19 cellular contexts compared by ENCODE assay signal in genomic region chr13:110450941-110451340, GRCh38.
DNase-seq lines count a peak whose midpoint lies in the region; ATAC-seq and TF ChIP-seq lines count a peak whose summit lies in the region.
"Had no signal": no experiment of that assay in that cellular context is flagged by ENCODE, and none has a peak within 500 bp of the region (broad histone marks: within the 10 kb centered on the region; RNA-seq: fewer than 3 reads in every experiment).

No MANE protein-coding gene starts in this region.

- H3K9me3 Mint-ChIP-seq in Caco-2 (ENCODE audit: unreplicated experiment) = no peaks in the 10 kb centered on the region
- no peaks in the 10 kb centered on the region for H3K9me3 Mint-ChIP-seq in activated CD4-positive, alpha-beta T cell treated with anti-CD3 and anti-CD28 coated beads for 36 hours (ENCODE audit: low read depth)
- H3K9me3 Mint-ChIP-seq: CD4-positive, alpha-beta T cell had no signal

- peaks cover 15% of the 10 kb centered on the region for H3K36me3 Mint-ChIP-seq in Caco-2 (ENCODE audit: insufficient read depth, unreplicated experiment)
- no peaks in the 10 kb centered on the region for H3K36me3 Mint-ChIP-seq in activated CD4-positive, alpha-beta T cell treated with anti-CD3 and anti-CD28 coated beads for 36 hours (ENCODE audit: low read depth)

- H3K4me1 ChIP-seq in Caco-2 = peaks cover 57% of the 10 kb centered on the region
- peaks cover 27% of the 10 kb centered on the region for H3K4me1 ChIP-seq in RWPE2 (ENCODE audit: insufficient read depth, poor library complexity, severe bottlenecking)
- H3K4me1 ChIP-seq in foreskin keratinocyte = peaks cover 15% of the 10 kb centered on the region
- H3K4me1 ChIP-seq: HAP-1 had no signal

- no peak overlapping the region for H3K4me3 Mint-ChIP-seq in Caco-2 (ENCODE audit: unreplicated experiment)
- no peak overlapping the region for H3K4me3 Mint-ChIP-seq in activated CD4-positive, alpha-beta T cell treated with anti-CD3 and anti-CD28 coated beads for 36 hours
- H3K4me3 Mint-ChIP-seq: CD4-positive, alpha-beta T cell had no signal

- H3K27ac ChIP-seq in RWPE2 (ENCODE audit: poor library complexity, severe bottlenecking) = peak overlapping the region; percentile 95
- no peak overlapping the region for H3K27ac ChIP-seq in foreskin keratinocyte
- H3K27ac ChIP-seq: BLaER1, GM23248, HL-60, SJSA1 had no signal

- H3K27me3 ChIP-seq in Caco-2 (replicated peaks; ENCODE audit: control insufficient read depth, insufficient read depth, low read length) (no peaks in the 10 kb centered on the region), RWPE2 (ENCODE audit: insufficient read depth, poor library complexity, severe bottlenecking) (no peaks in the 10 kb centered on the region), foreskin keratinocyte (no peaks in the 10 kb centered on the region)
- H3K27me3 ChIP-seq: BLaER1, SJSA1 had no signal

- intact Hi-C loops in Caco-2 (cut with micrococcal nuclease; ENCODE audit: unreplicated experiment) = no loop called here
- intact Hi-C loops in activated CD4-positive, alpha-beta T cell treated with anti-CD3 and anti-CD28 coated beads for 36 hours (cut with DNase I, micrococcal nuclease) = loop anchor here in 1 of 2 experiments (10.0 kb wide), 1 partner anchor 164 kb away; the partner anchor contains the start of gene NAXD

- CTCF ChIA-PET in Caco-2 (lab: Charles Lee) = no interaction called here
- CTCF ChIA-PET in activated CD4-positive, alpha-beta T cell treated with anti-CD3 and anti-CD28 coated beads for 36 hours (lab: Charles Lee) = interaction anchor here (0.6 to 1.7 kb wide), 2 partner anchors 12 to 61 kb away, joined by 3 to 4 read pairs; no protein-coding TSS in a partner anchor

- H3K4me3 ChIP-seq in Caco-2 (ENCODE audit: low read depth, low read length) (no peak overlapping the region), RWPE2 (ENCODE audit: severe bottlenecking) (no peak overlapping the region)
- H3K4me3 ChIP-seq: BLaER1, GM23248, HAP-1, SJSA1 had no signal

- no peak for TF ChIP-seq CTCF in Caco-2 (IDR thresholded peaks at IDR 0.05; ENCODE audit: insufficient read depth in 1 of 2, low read depth in 1 of 2, low read length in 1 of 2, severe bottlenecking in 1 of 2, unreplicated experiment in 1 of 2)
- no peak for TF ChIP-seq CTCF in RWPE2 (IDR thresholded peaks at IDR 0.05; ENCODE audit: poor library complexity, severe bottlenecking)
- no peak for TF ChIP-seq CTCF in foreskin keratinocyte (conservative IDR thresholded peaks at IDR 0.05)

- DNase-seq in Caco-2 = no peak
- DNase-seq in RWPE2 (ENCODE audit: low spot score) = no peak
- peak in 1 of 2 donors; percentile 21 for DNase-seq in foreskin keratinocyte
- peak; percentile 61 for DNase-seq in renal cortical epithelial cell (ENCODE audit: low read depth)
- DNase-seq in SIG-M5 treated with dmso at 0.1 percent for 504 hours (lab: John Stamatoyannopoulos, UW; ENCODE audit: unreplicated experiment) = no peak
- no peak for DNase-seq in activated CD4-positive, alpha-beta T cell treated with anti-CD3 and anti-CD28 coated beads for 36 hours
- DNase-seq: CD4-positive, alpha-beta T cell; GM23248; MV-4-11; NCI-H1105 treated with DMSO at 0.1 percent for 48 hours; NCI-H2029 treated with DMSO at 0.1 percent for 48 hours; NCI-H226; NCI-H510A treated with DMSO at 0.1 percent for 48 hours; NCI-H748 treated with DMSO at 0.1 percent for 48 hours had no signal

- peak overlapping the region; percentile 89 for H3K27ac Mint-ChIP-seq in Caco-2 (ENCODE audit: unreplicated experiment)
- H3K27ac Mint-ChIP-seq in activated CD4-positive, alpha-beta T cell treated with anti-CD3 and anti-CD28 coated beads for 36 hours = no peak overlapping the region
- H3K27ac Mint-ChIP-seq: CD4-positive, alpha-beta T cell had no signal

- no peaks in the 10 kb centered on the region for H3K36me3 ChIP-seq in Caco-2 (ENCODE audit: control insufficient read depth, insufficient read depth, low read length)
- H3K36me3 ChIP-seq in RWPE2 (ENCODE audit: low read depth) = peaks cover 62% of the 10 kb centered on the region
- H3K36me3 ChIP-seq: BLaER1, HAP-1 had no signal

- BruUV-seq in Caco-2 (replicated peaks; lab: Mats Ljungman, UMichigan) = no TSS peak

- no peaks in the 10 kb centered on the region for H3K27me3 Mint-ChIP-seq in Caco-2 (ENCODE audit: insufficient read depth, unreplicated experiment)
- H3K27me3 Mint-ChIP-seq in activated CD4-positive, alpha-beta T cell treated with anti-CD3 and anti-CD28 coated beads for 36 hours = peaks cover 24% of the 10 kb centered on the region

- peaks cover 60% of the 10 kb centered on the region for H3K4me1 Mint-ChIP-seq in Caco-2 (ENCODE audit: low read depth, unreplicated experiment)
- peaks cover under 1% of the 10 kb centered on the region for H3K4me1 Mint-ChIP-seq in activated CD4-positive, alpha-beta T cell treated with anti-CD3 and anti-CD28 coated beads for 36 hours

- ATAC-seq in RWPE2 (ENCODE audit: low read depth) (no peak), foreskin keratinocyte (peak; percentile 29), GM18870 (IDR thresholded peaks at IDR 0.05; ENCODE audit: unreplicated experiment) (no peak)
- no peak for ATAC-seq in activated CD4-positive, alpha-beta T cell treated with anti-CD3 and anti-CD28 coated beads for 36 hours

- POLR2A ChIA-PET in Caco-2 (lab: Charles Lee) = no interaction called here
- POLR2A ChIA-PET in activated CD4-positive, alpha-beta T cell treated with anti-CD3 and anti-CD28 coated beads for 36 hours (lab: Charles Lee) = no interaction called here

- H3K9me3 ChIP-seq in Caco-2 = no peaks in the 10 kb centered on the region
- no peaks in the 10 kb centered on the region for H3K9me3 ChIP-seq in RWPE2 (ENCODE audit: severe bottlenecking)
- H3K9me3 ChIP-seq: BLaER1, HAP-1, SJSA1 had no signal
